Comparison of ENCODE assay signal across 1 cellular context in genomic region chr10:21533577-21534475, GRCh38.
TF ChIP-seq lines count a peak whose summit lies in the region.

Gene MLLT10, plus strand, starts transcription at chr10:21534232. Its CDS starts 413 bp downstream, at chr10:21534645.

TF ChIP-seq in HepG2, 621 proteins besides CTCF, POLR2A, EP300 and RAD21 (continued from another document and continues in another):
- TF ChIP-seq, protein P1, sequence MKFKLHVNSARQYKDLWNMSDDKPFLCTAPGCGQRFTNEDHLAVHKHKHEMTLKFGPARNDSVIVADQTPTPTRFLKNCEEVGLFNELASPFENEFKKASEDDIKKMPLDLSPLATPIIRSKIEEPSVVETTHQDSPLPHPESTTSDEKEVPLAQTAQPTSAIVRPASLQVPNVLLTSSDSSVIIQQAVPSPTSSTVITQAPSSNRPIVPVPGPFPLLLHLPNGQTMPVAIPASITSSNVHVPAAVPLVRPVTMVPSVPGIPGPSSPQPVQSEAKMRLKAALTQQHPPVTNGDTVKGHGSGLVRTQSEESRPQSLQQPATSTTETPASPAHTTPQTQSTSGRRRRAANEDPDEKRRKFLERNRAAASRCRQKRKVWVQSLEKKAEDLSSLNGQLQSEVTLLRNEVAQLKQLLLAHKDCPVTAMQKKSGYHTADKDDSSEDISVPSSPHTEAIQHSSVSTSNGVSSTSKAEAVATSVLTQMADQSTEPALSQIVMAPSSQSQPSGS (CRISPR knock-in tag; IDR thresholded peaks at IDR 0.05) = 0 out of 2 replicates have a peak, but pooled peaks have one; percentile 48
- TF ChIP-seq HINFP (CRISPR knock-in tag; IDR thresholded peaks at IDR 0.05; ENCODE audit: low read depth) (no peak; the same call in 1 of the 2 replicates), ZNF143 (CRISPR knock-in tag; IDR thresholded peaks at IDR 0.05) (peak; percentile 73), HHEX (CRISPR knock-in tag; IDR thresholded peaks at IDR 0.05) (no peak), SAP130 (CRISPR knock-in tag; IDR thresholded peaks at IDR 0.05; ENCODE audit: low read depth) (peak; percentile 92; the same call in 1 of the 2 replicates), NFIC (IDR thresholded peaks at IDR 0.05; ENCODE audit: low read length) (no peak), REL (CRISPR knock-in tag; conservative IDR thresholded peaks at IDR 0.05) (no peak), GABPB1 (CRISPR knock-in tag; IDR thresholded peaks at IDR 0.05) (peak; percentile 76), CCAR2 (optimal IDR thresholded peaks at IDR 0.05; ENCODE audit: low read depth, low read length) (no peak), TCF7L2 (IDR thresholded peaks at IDR 0.05; ENCODE audit: low read depth, low read length) (no peak), ZNF792 (CRISPR knock-in tag; IDR thresholded peaks at IDR 0.05) (peak; percentile 19; the same call in 1 of the 2 replicates), GPN1 (CRISPR knock-in tag; IDR thresholded peaks at IDR 0.05; ENCODE audit: borderline replicate concordance) (peak; percentile 50; the same call in 1 of the 2 replicates), HIC2 (CRISPR knock-in tag; IDR thresholded peaks at IDR 0.05; ENCODE audit: low read depth) (peak; percentile 45), ZNF24 (IDR thresholded peaks at IDR 0.05) (no peak), ZNF10 (CRISPR knock-in tag; IDR thresholded peaks at IDR 0.05; ENCODE audit: borderline replicate concordance, low read depth) (no peak), ISL2 (CRISPR knock-in tag; IDR thresholded peaks at IDR 0.05) (peak; percentile 63), ZBTB44 (CRISPR knock-in tag; IDR thresholded peaks at IDR 0.05) (no peak), HOXA3 (CRISPR knock-in tag; IDR thresholded peaks at IDR 0.05) (peak; percentile 88), RFXANK (CRISPR knock-in tag; IDR thresholded peaks at IDR 0.05) (no peak), ZNF546 (CRISPR knock-in tag; conservative IDR thresholded peaks at IDR 0.05) (0 out of 2 replicates have a peak, but pooled peaks have one; percentile 8), CBX2 (IDR thresholded peaks at IDR 0.05; ENCODE audit: low read depth, low read length) (no peak), CBX2 (CRISPR knock-in tag; IDR thresholded peaks at IDR 0.05; ENCODE audit: low read depth) (no peak), ZFY (CRISPR knock-in tag; IDR thresholded peaks at IDR 0.05) (peak; percentile 75), ZNF746 (CRISPR knock-in tag; IDR thresholded peaks at IDR 0.05) (peak; percentile 81), NFIB (CRISPR knock-in tag; IDR thresholded peaks at IDR 0.05; ENCODE audit: borderline replicate concordance) (no peak), TERF1 (CRISPR knock-in tag; IDR thresholded peaks at IDR 0.05) (peak; percentile 21; the same call in 1 of the 2 replicates), THRA (CRISPR knock-in tag; IDR thresholded peaks at IDR 0.05; ENCODE audit: borderline replicate concordance) (peak; percentile 31; the same call in 1 of the 2 replicates), DPF2 (CRISPR knock-in tag; IDR thresholded peaks at IDR 0.05; ENCODE audit: borderline replicate concordance, low read depth) (no peak), ZNF230 (CRISPR knock-in tag; IDR thresholded peaks at IDR 0.05) (peak; percentile 82; the same call in 1 of the 2 replicates), NR2F1 (CRISPR knock-in tag; IDR thresholded peaks at IDR 0.05) (0 out of 4 replicates have a peak, but pooled peaks of 1 of the 2 experiments have one; percentile 21), ZNF615 (CRISPR knock-in tag; IDR thresholded peaks at IDR 0.05; ENCODE audit: borderline replicate concordance) (no peak), SMARCE1 (IDR thresholded peaks at IDR 0.05; ENCODE audit: borderline replicate concordance) (no peak), SYNCRIP (IDR thresholded peaks at IDR 0.05; ENCODE audit: insufficient read depth, low read depth, low read length) (no peak), ZNF570 (CRISPR knock-in tag; IDR thresholded peaks at IDR 0.05; ENCODE audit: borderline replicate concordance) (no peak), KMT2B (CRISPR knock-in tag; IDR thresholded peaks at IDR 0.05) (peak; percentile 38; the same call in 1 of the 2 replicates), PITX1 (CRISPR knock-in tag; IDR thresholded peaks at IDR 0.05) (peak; percentile 82), KAT7 (CRISPR knock-in tag; IDR thresholded peaks at IDR 0.05; ENCODE audit: borderline replicate concordance) (peak; percentile 70; the same call in 1 of the 2 replicates), KAT2B (IDR thresholded peaks at IDR 0.05; ENCODE audit: borderline replicate concordance, low read depth, low read length) (no peak), PTBP1 (IDR thresholded peaks at IDR 0.05; ENCODE audit: low read depth, low read length, poor library complexity, severe bottlenecking) (peak; percentile 44), PHB2 (IDR thresholded peaks at IDR 0.05; ENCODE audit: partially characterized antibody) (no peak)
- TF ChIP-seq, protein P2, sequence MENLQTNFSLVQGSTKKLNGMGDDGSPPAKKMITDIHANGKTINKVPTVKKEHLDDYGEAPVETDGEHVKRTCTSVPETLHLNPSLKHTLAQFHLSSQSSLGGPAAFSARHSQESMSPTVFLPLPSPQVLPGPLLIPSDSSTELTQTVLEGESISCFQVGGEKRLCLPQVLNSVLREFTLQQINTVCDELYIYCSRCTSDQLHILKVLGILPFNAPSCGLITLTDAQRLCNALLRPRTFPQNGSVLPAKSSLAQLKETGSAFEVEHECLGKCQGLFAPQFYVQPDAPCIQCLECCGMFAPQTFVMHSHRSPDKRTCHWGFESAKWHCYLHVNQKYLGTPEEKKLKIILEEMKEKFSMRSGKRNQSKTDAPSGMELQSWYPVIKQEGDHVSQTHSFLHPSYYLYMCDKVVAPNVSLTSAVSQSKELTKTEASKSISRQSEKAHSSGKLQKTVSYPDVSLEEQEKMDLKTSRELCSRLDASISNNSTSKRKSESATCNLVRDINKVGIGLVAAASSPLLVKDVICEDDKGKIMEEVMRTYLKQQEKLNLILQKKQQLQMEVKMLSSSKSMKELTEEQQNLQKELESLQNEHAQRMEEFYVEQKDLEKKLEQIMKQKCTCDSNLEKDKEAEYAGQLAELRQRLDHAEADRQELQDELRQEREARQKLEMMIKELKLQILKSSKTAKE (CRISPR knock-in tag; IDR thresholded peaks at IDR 0.05; ENCODE audit: borderline replicate concordance) = 0 out of 2 replicates have a peak, but pooled peaks have one; percentile 34
- TF ChIP-seq, protein P3, sequence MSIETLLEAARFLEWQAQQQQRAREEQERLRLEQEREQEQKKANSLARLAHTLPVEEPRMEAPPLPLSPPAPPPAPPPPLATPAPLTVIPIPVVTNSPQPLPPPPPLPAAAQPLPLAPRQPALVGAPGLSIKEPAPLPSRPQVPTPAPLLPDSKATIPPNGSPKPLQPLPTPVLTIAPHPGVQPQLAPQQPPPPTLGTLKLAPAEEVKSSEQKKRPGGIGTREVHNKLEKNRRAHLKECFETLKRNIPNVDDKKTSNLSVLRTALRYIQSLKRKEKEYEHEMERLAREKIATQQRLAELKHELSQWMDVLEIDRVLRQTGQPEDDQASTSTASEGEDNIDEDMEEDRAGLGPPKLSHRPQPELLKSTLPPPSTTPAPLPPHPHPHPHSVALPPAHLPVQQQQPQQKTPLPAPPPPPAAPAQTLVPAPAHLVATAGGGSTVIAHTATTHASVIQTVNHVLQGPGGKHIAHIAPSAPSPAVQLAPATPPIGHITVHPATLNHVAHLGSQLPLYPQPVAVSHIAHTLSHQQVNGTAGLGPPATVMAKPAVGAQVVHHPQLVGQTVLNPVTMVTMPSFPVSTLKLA (IDR thresholded peaks at IDR 0.05) = peak; percentile 41
- TF ChIP-seq, protein P4, sequence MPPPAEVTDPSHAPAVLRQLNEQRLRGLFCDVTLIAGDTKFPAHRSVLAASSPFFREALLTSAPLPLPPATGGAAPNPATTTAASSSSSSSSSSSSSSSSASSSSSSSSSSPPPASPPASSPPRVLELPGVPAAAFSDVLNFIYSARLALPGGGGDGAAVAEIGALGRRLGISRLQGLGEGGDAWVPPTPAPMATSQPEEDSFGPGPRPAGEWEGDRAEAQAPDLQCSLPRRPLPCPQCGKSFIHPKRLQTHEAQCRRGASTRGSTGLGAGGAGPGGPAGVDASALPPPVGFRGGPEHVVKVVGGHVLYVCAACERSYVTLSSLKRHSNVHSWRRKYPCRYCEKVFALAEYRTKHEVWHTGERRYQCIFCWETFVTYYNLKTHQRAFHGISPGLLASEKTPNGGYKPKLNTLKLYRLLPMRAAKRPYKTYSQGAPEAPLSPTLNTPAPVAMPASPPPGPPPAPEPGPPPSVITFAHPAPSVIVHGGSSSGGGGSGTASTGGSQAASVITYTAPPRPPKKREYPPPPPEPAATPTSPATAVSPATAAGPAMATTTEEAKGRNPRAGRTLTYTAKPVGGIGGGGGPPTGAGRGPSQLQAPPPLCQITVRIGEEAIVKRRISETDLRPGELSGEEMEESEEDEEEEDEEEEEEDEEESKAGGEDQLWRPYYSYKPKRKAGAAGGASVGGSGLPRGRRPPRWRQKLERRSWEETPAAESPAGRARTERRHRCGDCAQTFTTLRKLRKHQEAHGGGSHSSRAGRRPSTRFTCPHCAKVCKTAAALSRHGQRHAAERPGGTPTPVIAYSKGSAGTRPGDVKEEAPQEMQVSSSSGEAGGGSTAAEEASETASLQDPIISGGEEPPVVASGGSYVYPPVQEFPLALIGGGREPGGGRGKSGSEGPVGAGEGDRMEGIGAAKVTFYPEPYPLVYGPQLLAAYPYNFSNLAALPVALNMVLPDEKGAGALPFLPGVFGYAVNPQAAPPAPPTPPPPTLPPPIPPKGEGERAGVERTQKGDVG (CRISPR knock-in tag; IDR thresholded peaks at IDR 0.05; ENCODE audit: borderline replicate concordance) = peak; percentile 76; the same call in 1 of the 2 replicates
- TF ChIP-seq, protein P5, sequence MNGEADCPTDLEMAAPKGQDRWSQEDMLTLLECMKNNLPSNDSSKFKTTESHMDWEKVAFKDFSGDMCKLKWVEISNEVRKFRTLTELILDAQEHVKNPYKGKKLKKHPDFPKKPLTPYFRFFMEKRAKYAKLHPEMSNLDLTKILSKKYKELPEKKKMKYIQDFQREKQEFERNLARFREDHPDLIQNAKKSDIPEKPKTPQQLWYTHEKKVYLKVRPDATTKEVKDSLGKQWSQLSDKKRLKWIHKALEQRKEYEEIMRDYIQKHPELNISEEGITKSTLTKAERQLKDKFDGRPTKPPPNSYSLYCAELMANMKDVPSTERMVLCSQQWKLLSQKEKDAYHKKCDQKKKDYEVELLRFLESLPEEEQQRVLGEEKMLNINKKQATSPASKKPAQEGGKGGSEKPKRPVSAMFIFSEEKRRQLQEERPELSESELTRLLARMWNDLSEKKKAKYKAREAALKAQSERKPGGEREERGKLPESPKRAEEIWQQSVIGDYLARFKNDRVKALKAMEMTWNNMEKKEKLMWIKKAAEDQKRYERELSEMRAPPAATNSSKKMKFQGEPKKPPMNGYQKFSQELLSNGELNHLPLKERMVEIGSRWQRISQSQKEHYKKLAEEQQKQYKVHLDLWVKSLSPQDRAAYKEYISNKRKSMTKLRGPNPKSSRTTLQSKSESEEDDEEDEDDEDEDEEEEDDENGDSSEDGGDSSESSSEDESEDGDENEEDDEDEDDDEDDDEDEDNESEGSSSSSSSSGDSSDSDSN (CRISPR knock-in tag; IDR thresholded peaks at IDR 0.05) = peak; percentile 87
